ENCODE assay signal across 19 cellular contexts in genomic region chr7:36840930-36841329, GRCh38.
DNase-seq lines count a peak whose midpoint lies in the region; ATAC-seq, FAIRE-seq and TF ChIP-seq lines count a peak whose summit lies in the region.
"Had no signal": no experiment of that assay in that cellular context is flagged by ENCODE, and none has a peak within 500 bp of the region (broad histone marks: within the 10 kb centered on the region; RNA-seq: fewer than 3 reads in every experiment).

No MANE protein-coding gene starts in this region.

- CTCF ChIA-PET in IMR-90 (lab: Yijun Ruan, JAX) = no interaction called here

- FAIRE-seq in keratinocyte (lab: Jason Lieb, UNC) = no peak
- FAIRE-seq: A204.1, GM12878, GM18507 had no signal

- H3K9ac ChIP-seq in IMR-90 (ENCODE audit: low read depth, low read length) = no peak overlapping the region
- H3K9ac ChIP-seq in keratinocyte (ENCODE audit: control insufficient read depth, extremely low read depth, insufficient read depth, low read length) = no peak overlapping the region
- H3K9ac ChIP-seq: BLaER1, GM23248 had no signal

- no peak overlapping the region for H2BK5ac ChIP-seq in IMR-90 (ENCODE audit: low read depth, low read length, poor library complexity, severe bottlenecking)

- no peak overlapping the region for H3K23ac ChIP-seq in IMR-90 (ENCODE audit: low read depth, low read length)

- H3K79me2 ChIP-seq in keratinocyte (ENCODE audit: control insufficient read depth, insufficient read depth, low read length) = no peaks in the 10 kb centered on the region

- intact Hi-C loops in IMR-90 (cut with micrococcal nuclease) (no loop called here), right lobe of liver (cut with DNase I) (no loop called here)

- BruUV-seq in IMR-90 (replicated peaks; lab: Mats Ljungman, UMichigan) = no TSS peak

- H3K9me1 ChIP-seq in IMR-90 (ENCODE audit: insufficient read depth, low read length) = no peaks in the 10 kb centered on the region
- no peaks in the 10 kb centered on the region for H3K9me1 ChIP-seq in keratinocyte (ENCODE audit: control insufficient read depth, extremely low read depth, insufficient read depth, low read length)

- no peak overlapping the region for H3K14ac ChIP-seq in IMR-90 (replicated peaks; ENCODE audit: low read depth, low read length)

- H3K4me1 ChIP-seq in IMR-90 (ENCODE audit: control insufficient read depth, insufficient read depth, low read length) (no peaks in the 10 kb centered on the region), keratinocyte (ENCODE audit: control insufficient read depth, extremely low read depth, insufficient read depth, low read length) (no peaks in the 10 kb centered on the region), right lobe of liver (no peaks in the 10 kb centered on the region)
- H3K4me1 ChIP-seq: SJSA1 had no signal

- H2AFZ ChIP-seq in IMR-90 (replicated peaks; ENCODE audit: low read length, poor library complexity) = peak overlapping the region; percentile 33
- H2AFZ ChIP-seq in keratinocyte (ENCODE audit: control insufficient read depth, low read length) = peak overlapping the region; percentile 14
- H2AFZ ChIP-seq: GM23248 had no signal

- H3K4me3 ChIP-seq in IMR-90 (ENCODE audit: insufficient read depth, low read depth, low read length) (no peak overlapping the region), keratinocyte (ENCODE audit: control insufficient read depth in 2 of 3, extremely low read depth in 1 of 3, insufficient read depth in 2 of 3, low read depth in 1 of 3, low read length in 3 of 3) (no peak overlapping the region), right lobe of liver (no peak overlapping the region)
- H3K4me3 ChIP-seq: BLaER1, GM12878, GM23248, SJSA1 had no signal

- no peak overlapping the region for H3K27ac ChIP-seq in IMR-90 (ENCODE audit: insufficient read depth, low read length)
- no peak overlapping the region for H3K27ac ChIP-seq in keratinocyte (ENCODE audit: control insufficient read depth, insufficient read depth, low read length)
- no peak overlapping the region for H3K27ac ChIP-seq in right lobe of liver
- H3K27ac ChIP-seq: BLaER1, GM23248, SJSA1 had no signal

- no peak for TF ChIP-seq RAD21 in IMR-90 (IDR thresholded peaks at IDR 0.05; ENCODE audit: low read length)

- H4K8ac ChIP-seq in IMR-90 (ENCODE audit: low read depth in 2 of 2, low read length in 2 of 2) = no peak overlapping the region

- no peaks in the 10 kb centered on the region for H3K79me1 ChIP-seq in IMR-90 (ENCODE audit: low read depth in 1 of 2, low read length in 2 of 2)

- no peak overlapping the region for H3K56ac ChIP-seq in IMR-90 (ENCODE audit: extremely low read depth, insufficient read depth, low read length)

- TF ChIP-seq POLR2A in IMR-90 (IDR thresholded peaks at IDR 0.05; ENCODE audit: low read depth, low read length) = no peak
- TF ChIP-seq POLR2A in right lobe of liver (IDR thresholded peaks at IDR 0.05) = no peak

- H3K4me2 ChIP-seq in IMR-90 (ENCODE audit: low read depth, low read length) = no peak overlapping the region
- H3K4me2 ChIP-seq in keratinocyte (ENCODE audit: control insufficient read depth, extremely low read depth, insufficient read depth, low read depth, low read length) = no peak overlapping the region
- H3K4me2 ChIP-seq: BLaER1 had no signal

- in situ Hi-C loops in IMR-90 (cut with MboI; ENCODE audit: low sequenced_read_pairs) = no loop called here

- H3K9me3 ChIP-seq in IMR-90 (ENCODE audit: control insufficient read depth, insufficient read depth, low read length) = no peaks in the 10 kb centered on the region; the same call in 1 of the 2 replicates
- H3K9me3 ChIP-seq in keratinocyte (ENCODE audit: control insufficient read depth, low read depth, low read length) = no peaks in the 10 kb centered on the region
- no peaks in the 10 kb centered on the region for H3K9me3 ChIP-seq in right lobe of liver
- H3K9me3 ChIP-seq: BLaER1, SJSA1 had no signal

- H2BK15ac ChIP-seq in IMR-90 (ENCODE audit: low read depth, low read length) = no peak overlapping the region

- DNase-seq in NCI-H345 (lab: John Stamatoyannopoulos, UW) (peak; percentile 6), NCI-H345 treated with DMSO at 0.1 percent for 48 hours (lab: John Stamatoyannopoulos, UW; ENCODE audit: unreplicated experiment) (no peak), IMR-90 (no peak), NCI-H2227 treated with DMSO at 0.1 percent for 48 hours (lab: John Stamatoyannopoulos, UW) (peak; percentile 17), keratinocyte (ENCODE audit: low read depth, low spot score) (no peak), right lobe of liver (no peak), HT-29 (ENCODE audit: low spot score) (no peak)
- DNase-seq: GDM1, GM23248, HCEC 1CT, KBM-7, NCI-H1694 treated with DMSO at 0.1 percent for 48 hours, RPMI8226 had no signal

- H3K27me3 ChIP-seq in IMR-90 (ENCODE audit: control insufficient read depth, insufficient read depth, low read length) (no peaks in the 10 kb centered on the region), keratinocyte (ENCODE audit: control insufficient read depth, extremely low read depth, insufficient read depth, low read length) (no peaks in the 10 kb centered on the region), right lobe of liver (no peaks in the 10 kb centered on the region)
- H3K27me3 ChIP-seq: BLaER1, SJSA1 had no signal

- no CpG with 5 or more reads among the region's 7 CpGs for WGBS in IMR-90 (ENCODE audit: extremely low coverage in 2 of 2, insufficient read length in 1 of 2), 2 experiments
- 86% methylated on average over 7 of the region's 7 CpGs for WGBS in right lobe of liver (ENCODE audit: insufficient coverage, low coverage, low lambda C conversion rate, missing lambda C conversion rate)

- H2AK9ac ChIP-seq in IMR-90 (replicated peaks; ENCODE audit: low read depth, low read length, poor library complexity) = peak overlapping the region; percentile 65

- H4K20me1 ChIP-seq in IMR-90 (ENCODE audit: insufficient read depth, low read length) = no peaks in the 10 kb centered on the region
- H4K20me1 ChIP-seq in keratinocyte (ENCODE audit: control insufficient read depth, extremely low read depth, insufficient read depth, low read length) = no peaks in the 10 kb centered on the region
- H4K20me1 ChIP-seq: BLaER1 had no signal

- no peak overlapping the region for H4K91ac ChIP-seq in IMR-90 (ENCODE audit: insufficient read depth, low read depth, low read length)

- POLR2A ChIA-PET in IMR-90 (lab: Charles Lee; ENCODE audit: unreplicated experiment) = no interaction called here

- no peak overlapping the region for H3K18ac ChIP-seq in IMR-90 (ENCODE audit: low read depth, low read length)

- H2BK20ac ChIP-seq in IMR-90 (ENCODE audit: low read depth, low read length) = no peak overlapping the region

- dilution Hi-C loops in IMR-90 (cut with HindIII; ENCODE audit: low sequenced_read_pairs, unreplicated experiment) (no loop called here), keratinocyte (cut with MboI; ENCODE audit: extremely low pct_ligation_motif_present, low sequenced_read_pairs) (no loop called here)

- TF ChIP-seq CTCF in IMR-90 (conservative IDR thresholded peaks at IDR 0.05; ENCODE audit: low read depth, low read length) = no peak
- TF ChIP-seq CTCF in keratinocyte (optimal IDR thresholded peaks at IDR 0.05 in 1 of 3, IDR thresholded peaks at IDR 0.05 in 1 of 3, conservative IDR thresholded peaks at IDR 0.05 in 1 of 3; ENCODE audit: extremely low read depth in 1 of 3, insufficient read depth in 2 of 3, low read length in 3 of 3) = no peak
- TF ChIP-seq CTCF in right lobe of liver (IDR thresholded peaks at IDR 0.05) = no peak

- H3K36me3 ChIP-seq in IMR-90 (ENCODE audit: control insufficient read depth, insufficient read depth, low read length) = no peaks in the 10 kb centered on the region
- H3K36me3 ChIP-seq in keratinocyte (ENCODE audit: control insufficient read depth in 2 of 2, extremely low read depth in 1 of 2, insufficient read depth in 2 of 2, low read length in 2 of 2) = no peaks in the 10 kb centered on the region
- H3K36me3 ChIP-seq in right lobe of liver = no peaks in the 10 kb centered on the region
- H3K36me3 ChIP-seq: BLaER1, SJSA1 had no signal

- H2AK5ac ChIP-seq in IMR-90 (ENCODE audit: low read depth, low read length) = no peak overlapping the region

- ATAC-seq in IMR-90 (ENCODE audit: low read depth) (no peak), right lobe of liver (no peak), HG02763 (IDR thresholded peaks at IDR 0.05; ENCODE audit: unreplicated experiment) (no peak)
- ATAC-seq: GM12878 had no signal

- H2BK120ac ChIP-seq in IMR-90 (ENCODE audit: low read depth, low read length) = no peak overlapping the region

- no peak overlapping the region for H3K4ac ChIP-seq in IMR-90 (ENCODE audit: low read depth, low read length)

- no peak overlapping the region for H4K5ac ChIP-seq in IMR-90 (ENCODE audit: low read depth, low read length)

TF ChIP-seq in IMR-90, 13 proteins besides CTCF, POLR2A, EP300 and RAD21:
- TF ChIP-seq CEBPB (IDR thresholded peaks at IDR 0.05; ENCODE audit: low read depth, low read length) = no peak
- no peak for TF ChIP-seq BHLHE40 (IDR thresholded peaks at IDR 0.05; ENCODE audit: low read depth, low read length)
- TF ChIP-seq MXI1 (IDR thresholded peaks at IDR 0.05; ENCODE audit: borderline replicate concordance, low read depth, low read length) = no peak
TF ChIP-seq in IMR-90: peak in this region for 0.

Comparison
In these comparisons a context has a peak if more than half of its experiments do, and no peak if none do; other contexts are left out.
1. DNase-seq: peak in NCI-H345 (single experiment) and NCI-H2227 treated with DMSO at 0.1 percent for 48 hours (single experiment); none in NCI-H345 treated with DMSO at 0.1 percent for 48 hours (single experiment), IMR-90 (single experiment), keratinocyte (single experiment), right lobe of liver (0 of 3) and HT-29 (single experiment).